In the genomic region with DNA sequence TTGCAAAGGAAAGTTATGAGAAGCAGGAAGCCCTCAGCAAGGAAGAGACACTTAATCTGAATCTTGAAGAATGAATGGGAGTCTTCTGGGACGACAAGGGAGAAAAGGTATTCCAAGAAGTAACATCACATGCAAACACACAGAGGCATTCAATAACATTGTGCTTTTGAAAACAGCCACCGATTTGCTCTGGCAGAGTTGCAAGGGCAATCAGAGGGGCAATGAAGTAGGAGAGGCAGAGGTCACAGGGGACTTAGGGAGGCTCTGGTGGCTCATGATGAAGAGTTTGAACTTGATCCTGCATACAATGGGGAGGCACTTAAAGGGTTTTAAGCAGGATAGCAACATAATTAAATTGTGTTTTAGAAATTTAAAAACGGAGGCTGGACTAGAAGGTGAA, we compare ENCODE assay signal across 22 cellular contexts.
A peak's percentile ranks its signal among the peaks of the same experiment; 100 is the strongest.
DNase-seq lines count a peak whose midpoint lies in the region; ATAC-seq, FAIRE-seq and TF ChIP-seq lines count a peak whose summit lies in the region.
"Had no signal": no experiment of that assay in that cellular context is flagged by ENCODE, and none has a peak within 500 bp of the region (broad histone marks: within the 10 kb centered on the region; RNA-seq: fewer than 3 reads in every experiment).

No MANE protein-coding gene starts in this region.

- DNase-seq in NCI-H748 (lab: John Stamatoyannopoulos, UW; ENCODE audit: unreplicated experiment) (peak; percentile 30), NCI-H748 treated with DMSO at 0.1 percent for 48 hours (lab: John Stamatoyannopoulos, UW) (no peak), HepG2 (ENCODE audit: low spot score) (no peak), left lobe of liver (ENCODE audit: low spot score) (peak; percentile 55), caudate nucleus (lab: John Stamatoyannopoulos, UW) (no peak), OCI-LY7 (ENCODE audit: low spot score) (no peak)
- DNase-seq: AML-193; Caco-2; Calu3; CD4-positive, alpha-beta T cell; CD8-positive, alpha-beta T cell; DMS79 treated with DMSO at 0.1 percent for 48 hours; GF-D8 had no signal

- TF ChIP-seq CTCF in liver (IDR thresholded peaks at IDR 0.05; ENCODE audit: low read depth, low read length, missing input control) (no peak), HepG2 (CRISPR knock-in tag; IDR thresholded peaks at IDR 0.05) (no peak), OCI-LY7 (conservative IDR thresholded peaks at IDR 0.05; ENCODE audit: low read length) (no peak)

- H4K20me1 ChIP-seq in HepG2 (ENCODE audit: insufficient read depth, low read length) (no peaks in the 10 kb centered on the region), OCI-LY7 (ENCODE audit: insufficient read depth, low read length) (no peaks in the 10 kb centered on the region)
- H4K20me1 ChIP-seq: BLaER1 treated with 17β-estradiol and CSF1 and Interleukin-3, amounts not matched to agents 10 nM and 100 nM had no signal

- 45% methylated on average over 3 of the region's 3 CpGs for whole genome bisulfite sequencing in liver
- 2% methylated on average over 3 of the region's 3 CpGs for WGBS in HepG2 (ENCODE audit: low lambda C conversion rate)

- TF ChIP-seq EP300 in HepG2 (IDR thresholded peaks at IDR 0.05; ENCODE audit: low read depth in 2 of 2, low read length in 2 of 2): no peak
- TF ChIP-seq EP300 in HepG2 (CRISPR knock-in tag; IDR thresholded peaks at IDR 0.05; ENCODE audit: borderline replicate concordance): no peak

- POLR2A ChIA-PET in HepG2 (lab: Yijun Ruan, JAX) (no interaction called here), OCI-LY7 (lab: Charles Lee) (no interaction called here)

- in situ Hi-C loops in HepG2 (cut with HindIII; ENCODE audit: extremely low pct_ligation_motif_present, low pct_unique_long_range_greater_than_20kb): no loop called here

- H3K4me2 ChIP-seq in HepG2 (ENCODE audit: low read depth, low read length) (no peak overlapping the region), OCI-LY7 (ENCODE audit: low read length) (no peak overlapping the region)
- H3K4me2 ChIP-seq: A549; BLaER1 treated with 17β-estradiol and CSF1 and Interleukin-3, amounts not matched to agents 10 nM and 100 nM had no signal

- TF ChIP-seq POLR2A in HepG2 (IDR thresholded peaks at IDR 0.05; ENCODE audit: insufficient read depth in 1 of 2, low read depth in 2 of 2, low read length in 2 of 2): no peak

- H2AFZ ChIP-seq in HepG2 (ENCODE audit: low read length) (no peak overlapping the region), OCI-LY7 (ENCODE audit: low read length) (no peak overlapping the region)

- H3K36me3 ChIP-seq in liver (ENCODE audit: control insufficient read depth in 4 of 4, insufficient read depth in 3 of 4, low read depth in 1 of 4, low read length in 3 of 4) (no peaks in the 10 kb centered on the region), HepG2 (replicated peaks in 1 of 2; ENCODE audit: control insufficient read depth in 1 of 2, insufficient read depth in 2 of 2, low read length in 2 of 2) (no peaks in the 10 kb centered on the region), OCI-LY7 (ENCODE audit: insufficient read depth, low read length) (no peaks in the 10 kb centered on the region)
- H3K36me3 ChIP-seq: BLaER1 treated with 17β-estradiol and CSF1 and Interleukin-3, amounts not matched to agents 10 nM and 100 nM had no signal

- no peak for FAIRE-seq in HepG2 (lab: Jason Lieb, UNC)
- FAIRE-seq: A549, D721Med, G401.6, GM12891, GM19239 had no signal

- ATAC-seq in HepG2: no peak
- ATAC-seq in left lobe of liver: peak; percentile 56
- ATAC-seq: A549; CD8-positive, alpha-beta T cell had no signal

- H3K4me3 ChIP-seq in liver (ENCODE audit: low read depth in 1 of 3, low read length in 3 of 3): no peak overlapping the region
- H3K4me3 ChIP-seq in HepG2 (replicated peaks in 1 of 3; ENCODE audit: insufficient read depth in 1 of 3, low read depth in 2 of 3, low read length in 3 of 3): no peak overlapping the region
- H3K4me3 ChIP-seq in OCI-LY7 (ENCODE audit: low read depth, low read length, poor library complexity, severe bottlenecking): no peak overlapping the region
- H3K4me3 ChIP-seq: A549; BLaER1 treated with 17β-estradiol and CSF1 and Interleukin-3, amounts not matched to agents 10 nM and 100 nM had no signal

- CTCF ChIA-PET in HepG2 (lab: Yijun Ruan, JAX; ENCODE audit: low intra/inter-chr PET ratio, low total read pairs) (no interaction called here), OCI-LY7 (lab: Charles Lee; ENCODE audit: unreplicated experiment) (no interaction called here)

- H3K27ac ChIP-seq in liver (ENCODE audit: low read depth in 1 of 2, low read length in 2 of 2) (peak overlapping the region; percentile 82 to 85), HepG2 (ENCODE audit: extremely low read length, insufficient read depth, low read length) (no peak overlapping the region), caudate nucleus (ENCODE audit: low read depth, low read length) (no peak overlapping the region), OCI-LY7 (ENCODE audit: low read depth, low read length, poor library complexity, severe bottlenecking) (no peak overlapping the region)
- H3K27ac ChIP-seq: 22Rv1; A549; BLaER1 treated with 17β-estradiol and CSF1 and Interleukin-3, amounts not matched to agents 10 nM and 100 nM; C4-2B had no signal

- H3K9ac ChIP-seq in liver (ENCODE audit: low read depth in 1 of 2, low read length in 2 of 2) (peak overlapping the region in 1 of 2 donors; percentile 7), HepG2 (ENCODE audit: insufficient read depth, low read depth, low read length) (no peak overlapping the region)
- H3K9ac ChIP-seq: BLaER1 treated with 17β-estradiol and CSF1 and Interleukin-3, amounts not matched to agents 10 nM and 100 nM had no signal

- H3K9me3 ChIP-seq in liver (ENCODE audit: control insufficient read depth in 4 of 4, low read length in 3 of 4): no peaks in the 10 kb centered on the region
- no peaks in the 10 kb centered on the region for H3K9me3 ChIP-seq in HepG2 (ENCODE audit: low read length)
- no peaks in the 10 kb centered on the region for H3K9me3 ChIP-seq in OCI-LY7 (ENCODE audit: low read length)
- H3K9me3 ChIP-seq: A549; BLaER1 treated with 17β-estradiol and CSF1 and Interleukin-3, amounts not matched to agents 10 nM and 100 nM; Caco-2 had no signal

- TF ChIP-seq RAD21 in liver (IDR thresholded peaks at IDR 0.05) (no peak), HepG2 (CRISPR knock-in tag; IDR thresholded peaks at IDR 0.05) (no peak)

- H3K4me1 ChIP-seq in liver (ENCODE audit: control insufficient read depth in 4 of 4, insufficient read depth in 4 of 4, low read length in 3 of 4) (peaks cover 3 to 36% (median 19%) of the 10 kb centered on the region in 4 donors), HepG2 (ENCODE audit: insufficient read depth, low read length) (no peaks in the 10 kb centered on the region), OCI-LY7 (ENCODE audit: insufficient read depth, low read length, poor library complexity, severe bottlenecking) (peaks cover 5% of the 10 kb centered on the region)
- H3K4me1 ChIP-seq: A549, Caco-2 had no signal

- BruUV-seq in HepG2 (replicated peaks; lab: Mats Ljungman, UMichigan) (no TSS peak), OCI-LY7 (replicated peaks; lab: Mats Ljungman, UMichigan) (no TSS peak)

- no peaks in the 10 kb centered on the region for H3K9me2 ChIP-seq in OCI-LY7 (ENCODE audit: insufficient read depth, low read length)

- intact Hi-C loops in HepG2 (cut with micrococcal nuclease; ENCODE audit: unreplicated experiment): no loop called here
- intact Hi-C loops in OCI-LY7 (cut with micrococcal nuclease; ENCODE audit: unreplicated experiment): no loop called here

- H3K79me2 ChIP-seq in HepG2 (ENCODE audit: insufficient read depth, low read length): no peaks in the 10 kb centered on the region
- H3K79me2 ChIP-seq in OCI-LY7 (ENCODE audit: insufficient read depth, low read depth, low read length): no peaks in the 10 kb centered on the region

- no peaks in the 10 kb centered on the region for H3K27me3 ChIP-seq in liver (ENCODE audit: control insufficient read depth in 4 of 4, insufficient read depth in 4 of 4, low read length in 3 of 4)
- H3K27me3 ChIP-seq in HepG2 (ENCODE audit: control insufficient read depth in 1 of 2, insufficient read depth in 2 of 2, low read length in 2 of 2): no peaks in the 10 kb centered on the region
- H3K27me3 ChIP-seq: BLaER1 treated with 17β-estradiol and CSF1 and Interleukin-3, amounts not matched to agents 10 nM and 100 nM had no signal

TF ChIP-seq in liver, 16 proteins besides CTCF, POLR2A, EP300 and RAD21:
- TF ChIP-seq FOXA1 (IDR thresholded peaks at IDR 0.05) (no peak), GABPA (IDR thresholded peaks at IDR 0.05 in 1 of 2, conservative IDR thresholded peaks at IDR 0.05 in 1 of 2) (no peak), HNF4A (conservative IDR thresholded peaks at IDR 0.05) (peak in 1 of 2 donors; percentile 46), RXRA (IDR thresholded peaks at IDR 0.05) (peak in 1 of 2 donors; percentile 59)

TF ChIP-seq in HepG2, 621 proteins besides CTCF, POLR2A, EP300 and RAD21 (continues in another document):
- TF ChIP-seq ZNF672 (CRISPR knock-in tag; IDR thresholded peaks at IDR 0.05) (no peak), RAD51 (IDR thresholded peaks at IDR 0.05; ENCODE audit: borderline replicate concordance) (no peak)

Comparison
In these comparisons a context has a peak if more than half of its experiments do, and no peak if none do; other contexts are left out.
1. DNase-seq: peak in NCI-H748 (single experiment) and left lobe of liver (single experiment); none in NCI-H748 treated with DMSO at 0.1 percent for 48 hours (single experiment), HepG2 (single experiment), caudate nucleus (0 of 61) and OCI-LY7 (single experiment).
2. H3K27ac ChIP-seq: peak in liver (2 of 2); none in HepG2 (single experiment), caudate nucleus (single experiment) and OCI-LY7 (single experiment).